ENCODE assay signal across 9 cellular contexts in genomic region chr1:223843934-223844333, GRCh38. TPM values are rescaled to one million over a fixed set of nuclear protein-coding genes. Genes with fewer than 3 reads are reported as not detected.
DNase-seq lines count a peak whose midpoint lies in the region; ATAC-seq and TF ChIP-seq lines count a peak whose summit lies in the region.
"Had no signal": no experiment of that assay in that cellular context is flagged by ENCODE, and none has a peak within 500 bp of the region (broad histone marks: within the 10 kb centered on the region; RNA-seq: fewer than 3 reads in every experiment).

No MANE protein-coding gene starts in this region.

- POLR2A ChIA-PET in T-cell (lab: Charles Lee): interaction anchor here in 1 of 2 donors (3.2 kb wide), 1 partner anchor 8 kb away, joined by 22 read pairs; no protein-coding TSS in a partner anchor

- no peaks in the 10 kb centered on the region for H3K27me3 Mint-ChIP-seq in T-cell
- no peaks in the 10 kb centered on the region for H3K27me3 Mint-ChIP-seq in stimulated activated naive CD8-positive, alpha-beta T cell treated with anti-CD3 and anti-CD28 coated beads, Interleukin-15, amount 100 ng/mL, for 72 hours

- peak; percentile 39 for DNase-seq in SKM-1 (lab: John Stamatoyannopoulos, UW; ENCODE audit: unreplicated experiment)
- DNase-seq in SKM-1 treated with dmso at 0.1 percent for 144 hours (lab: John Stamatoyannopoulos, UW; ENCODE audit: unreplicated experiment): no peak
- no peak for DNase-seq in T-cell
- DNase-seq in fibroblast of villous mesenchyme (ENCODE audit: low read depth): no peak
- DNase-seq in stimulated activated naive CD8-positive, alpha-beta T cell treated with anti-CD3 and anti-CD28 coated beads, Interleukin-15, amount 100 ng/mL, for 72 hours: no peak
- no peak for DNase-seq in hippocampal formation (lab: John Stamatoyannopoulos, UW)
- no peak for DNase-seq in NCI-H526 (lab: John Stamatoyannopoulos, UW)
- DNase-seq: NCI-H510A had no signal

- H3K4me3 Mint-ChIP-seq in T-cell: peak overlapping the region; percentile 94 to 97 (median 96)
- peak overlapping the region; percentile 96 for H3K4me3 Mint-ChIP-seq in stimulated activated naive CD8-positive, alpha-beta T cell treated with anti-CD3 and anti-CD28 coated beads, Interleukin-15, amount 100 ng/mL, for 72 hours

- peak overlapping the region; percentile 71 for H3K4me3 ChIP-seq in fibroblast of villous mesenchyme (ENCODE audit: low read depth, low read length)

- H3K27ac Mint-ChIP-seq in T-cell: peak overlapping the region; percentile 96 to 97
- H3K27ac Mint-ChIP-seq in stimulated activated naive CD8-positive, alpha-beta T cell treated with anti-CD3 and anti-CD28 coated beads, Interleukin-15, amount 100 ng/mL, for 72 hours: peak overlapping the region in 1 of 2 donors; percentile 86

- ATAC-seq in T-cell (replicated peaks in 1 of 4) (no peak), HG03342 (IDR thresholded peaks at IDR 0.05; ENCODE audit: unreplicated experiment) (no peak)
- ATAC-seq in stimulated activated naive CD8-positive, alpha-beta T cell treated with anti-CD3 and anti-CD28 coated beads, Interleukin-15, amount 100 ng/mL, for 72 hours: peak; percentile 14

- TF ChIP-seq CTCF in fibroblast of villous mesenchyme (IDR thresholded peaks at IDR 0.05; ENCODE audit: insufficient read depth, low read depth, low read length): no peak

- peaks cover 47 to 61% (median 52%) of the 10 kb centered on the region in 3 donors for H3K4me1 Mint-ChIP-seq in T-cell
- H3K4me1 Mint-ChIP-seq in stimulated activated naive CD8-positive, alpha-beta T cell treated with anti-CD3 and anti-CD28 coated beads, Interleukin-15, amount 100 ng/mL, for 72 hours: peaks cover 46% of the 10 kb centered on the region

- no peaks in the 10 kb centered on the region for H3K9me3 Mint-ChIP-seq in T-cell
- H3K9me3 Mint-ChIP-seq in stimulated activated naive CD8-positive, alpha-beta T cell treated with anti-CD3 and anti-CD28 coated beads, Interleukin-15, amount 100 ng/mL, for 72 hours: peaks cover 0 to 7% of the 10 kb centered on the region in 2 donors

- H3K36me3 Mint-ChIP-seq in T-cell: no peaks in the 10 kb centered on the region

- CTCF ChIA-PET in T-cell (lab: Charles Lee): interaction anchor here in 1 of 2 donors (2.5 kb wide), 1 partner anchor 32 kb away, joined by 10 read pairs; no protein-coding TSS in a partner anchor

RNA-seq across cellular contexts. Expression of gene TP53BP2, which starts 1.8 kb away (rescaled TPM):
- 10 to 100 TPM; 46.9 to 84.0 (median 53.1) TPM for total RNA-seq in T-cell
- total RNA-seq in fibroblast of villous mesenchyme: 32.2 and 38.0 TPM in 2 replicates
